1 cellular context compared by ENCODE assay signal in the genomic region with DNA sequence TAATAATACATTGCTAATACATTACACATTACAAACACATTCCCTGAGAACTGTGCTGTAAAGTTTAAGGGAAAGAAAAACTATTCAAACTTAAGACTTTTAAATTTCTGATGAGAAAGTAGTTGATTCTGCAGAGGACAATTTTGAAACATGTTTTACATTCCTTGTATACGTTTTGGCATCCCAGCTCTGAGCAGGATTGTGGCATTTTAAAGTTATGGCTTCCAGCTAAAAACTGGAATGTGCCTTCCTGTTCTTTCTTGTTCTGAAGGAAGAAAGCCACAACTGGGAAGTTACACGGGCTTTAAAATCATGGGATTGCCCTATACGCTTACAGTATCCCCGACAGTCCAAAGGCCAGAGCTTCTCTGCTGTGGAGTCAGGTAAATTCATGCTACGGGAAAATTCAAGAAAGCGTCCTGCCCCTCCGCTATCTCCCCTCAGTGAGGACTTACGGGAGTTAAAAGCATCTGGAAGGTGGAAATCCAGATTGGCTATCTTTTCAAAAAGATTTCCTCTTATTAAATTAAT.
TF ChIP-seq lines count a peak whose summit lies in the region.

No MANE protein-coding gene starts in this region.

TF ChIP-seq in IMR-90, 13 proteins besides CTCF, POLR2A, EP300 and RAD21:
- TF ChIP-seq RFX5 (IDR thresholded peaks at IDR 0.05; ENCODE audit: low read depth, low read length) (no peak), BHLHE40 (IDR thresholded peaks at IDR 0.05; ENCODE audit: low read depth, low read length) (no peak), CEBPB (IDR thresholded peaks at IDR 0.05; ENCODE audit: low read depth, low read length) (no peak), CHD1 (IDR thresholded peaks at IDR 0.05; ENCODE audit: low read depth, low read length) (no peak), SMC3 (IDR thresholded peaks at IDR 0.05; ENCODE audit: low read depth, low read length) (no peak)
- TF ChIP-seq, protein P1, sequence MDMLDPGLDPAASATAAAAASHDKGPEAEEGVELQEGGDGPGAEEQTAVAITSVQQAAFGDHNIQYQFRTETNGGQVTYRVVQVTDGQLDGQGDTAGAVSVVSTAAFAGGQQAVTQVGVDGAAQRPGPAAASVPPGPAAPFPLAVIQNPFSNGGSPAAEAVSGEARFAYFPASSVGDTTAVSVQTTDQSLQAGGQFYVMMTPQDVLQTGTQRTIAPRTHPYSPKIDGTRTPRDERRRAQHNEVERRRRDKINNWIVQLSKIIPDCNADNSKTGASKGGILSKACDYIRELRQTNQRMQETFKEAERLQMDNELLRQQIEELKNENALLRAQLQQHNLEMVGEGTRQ (IDR thresholded peaks at IDR 0.05; ENCODE audit: low read depth, low read length) = no peak
- TF ChIP-seq, protein P2, sequence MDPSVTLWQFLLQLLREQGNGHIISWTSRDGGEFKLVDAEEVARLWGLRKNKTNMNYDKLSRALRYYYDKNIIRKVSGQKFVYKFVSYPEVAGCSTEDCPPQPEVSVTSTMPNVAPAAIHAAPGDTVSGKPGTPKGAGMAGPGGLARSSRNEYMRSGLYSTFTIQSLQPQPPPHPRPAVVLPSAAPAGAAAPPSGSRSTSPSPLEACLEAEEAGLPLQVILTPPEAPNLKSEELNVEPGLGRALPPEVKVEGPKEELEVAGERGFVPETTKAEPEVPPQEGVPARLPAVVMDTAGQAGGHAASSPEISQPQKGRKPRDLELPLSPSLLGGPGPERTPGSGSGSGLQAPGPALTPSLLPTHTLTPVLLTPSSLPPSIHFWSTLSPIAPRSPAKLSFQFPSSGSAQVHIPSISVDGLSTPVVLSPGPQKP (IDR thresholded peaks at IDR 0.05; ENCODE audit: borderline replicate concordance, low read depth, low read length) = no peak
